18 cellular contexts compared by ENCODE assay signal in genomic region chr2:75140288-75140687, GRCh38. TPM values are rescaled to one million over a fixed set of nuclear protein-coding genes. Genes with fewer than 3 reads are reported as not detected.
DNase-seq lines count a peak whose midpoint lies in the region; ATAC-seq, FAIRE-seq and TF ChIP-seq lines count a peak whose summit lies in the region.
"Had no signal": no experiment of that assay in that cellular context is flagged by ENCODE, and none has a peak within 500 bp of the region (broad histone marks: within the 10 kb centered on the region; RNA-seq: fewer than 3 reads in every experiment).

No MANE protein-coding gene starts in this region.

- H3K4me3 ChIP-seq in A673 (ENCODE audit: low read depth, low read length, poor library complexity, severe bottlenecking), result no peak overlapping the region
- H3K4me3 ChIP-seq: HAP-1, Peyer's patch had no signal

- POLR2A ChIA-PET in A673 (lab: Charles Lee; ENCODE audit: low non-redundant PET), result no interaction called here

- TF ChIP-seq POLR2A in GM12891 (IDR thresholded peaks at IDR 0.05; ENCODE audit: low read depth, low read length), result no peak

- ATAC-seq in HG02571 (IDR thresholded peaks at IDR 0.05; ENCODE audit: unreplicated experiment), result no peak
- ATAC-seq: CD8-positive, alpha-beta T cell had no signal

- TF ChIP-seq CTCF in A673 (conservative IDR thresholded peaks at IDR 0.05; ENCODE audit: low read depth, low read length), result no peak

- no TSS peak for BruUV-seq in A673 (replicated peaks; lab: Mats Ljungman, UMichigan)

- CTCF ChIA-PET in A673 (lab: Charles Lee), result no interaction called here

- H3K27me3 ChIP-seq in A673 (replicated peaks; ENCODE audit: insufficient read depth, low read depth, low read length, poor library complexity), result no peaks in the 10 kb centered on the region
- H3K27me3 ChIP-seq: Peyer's patch had no signal

- peaks cover 7% of the 10 kb centered on the region for H3K4me1 ChIP-seq in A673 (ENCODE audit: insufficient read depth, low read length, poor library complexity, severe bottlenecking)
- H3K4me1 ChIP-seq: HAP-1, Peyer's patch had no signal

- H3K36me3 ChIP-seq in A673 (ENCODE audit: insufficient read depth, low read length, poor library complexity, severe bottlenecking), result no peaks in the 10 kb centered on the region
- H3K36me3 ChIP-seq: HAP-1, Peyer's patch had no signal

- intact Hi-C loops in A673 (cut with micrococcal nuclease; ENCODE audit: unreplicated experiment), result no loop called here

- FAIRE-seq in GM12891 (lab: Jason Lieb, UNC), result no peak
- FAIRE-seq: G401.6, GM12892 had no signal

- no peak overlapping the region for H3K27ac ChIP-seq in A673 (ENCODE audit: low read depth, low read length, poor library complexity, severe bottlenecking)
- H3K27ac ChIP-seq: Peyer's patch had no signal

- DNase-seq in A673 (ENCODE audit: low spot score), result peak; percentile 22
- peak; percentile 42 for DNase-seq in DMS153 (lab: John Stamatoyannopoulos, UW)
- DNase-seq in NCI-H2029 treated with DMSO at 0.1 percent for 48 hours (lab: John Stamatoyannopoulos, UW), result peak; percentile 40
- DNase-seq in astrocyte of the hippocampus (ENCODE audit: low read depth, low spot score), result peak; percentile 24
- no peak for DNase-seq in T1000 (lab: John Stamatoyannopoulos, UW)
- no peak for DNase-seq in GM12891 (ENCODE audit: insufficient read length, low spot score)
- DNase-seq: CD8-positive, alpha-beta T cell; NCI-H1092; NCI-H2081; NCI-H226; NCI-H774; Peyer's patch; SIG-M5 had no signal

- no peaks in the 10 kb centered on the region for H3K9me3 ChIP-seq in A673 (ENCODE audit: low read depth, low read length, poor library complexity, severe bottlenecking)
- H3K9me3 ChIP-seq: HAP-1, Peyer's patch had no signal

TF ChIP-seq in GM12891, 5 proteins besides CTCF, POLR2A, EP300 and RAD21:
- TF ChIP-seq POU2F2 (IDR thresholded peaks at IDR 0.05; ENCODE audit: low read depth, low read length), result no peak
- no peak for TF ChIP-seq POLR2AphosphoS5 (IDR thresholded peaks at IDR 0.05; ENCODE audit: low read depth, low read length)
- TF ChIP-seq PAX5 (IDR thresholded peaks at IDR 0.05; ENCODE audit: insufficient read depth, low read length, severe bottlenecking), result no peak
- TF ChIP-seq TAF1 (IDR thresholded peaks at IDR 0.05; ENCODE audit: low read depth, low read length), result no peak
- no peak for TF ChIP-seq SPI1 (IDR thresholded peaks at IDR 0.05; ENCODE audit: low read depth, low read length)

RNA-seq across cellular contexts. Expression of gene TACR1, which starts 59.0 kb away (rescaled TPM):
- total RNA-seq in A673 (2021), result not detected in 2 replicates
- polyA plus RNA-seq in GM12891 (2012; ENCODE audit: low read depth, missing spikeins), result 0.04 TPM
- total RNA-seq: T-helper 2 cell treated with Interferon-gamma antibody and Interleukin-4, amounts not matched to agents 100 ng/mL and 5 ng/mL, for 36 hours had no signal

Comparison
In these comparisons a context has a peak if more than half of its experiments do, and no peak if none do; other contexts are left out.
1. DNase-seq: peak in A673 (single experiment), DMS153 (single experiment), NCI-H2029 treated with DMSO at 0.1 percent for 48 hours (single experiment) and astrocyte of the hippocampus (single experiment); none in T1000 (single experiment) and GM12891 (single experiment).